10 cellular contexts compared by ENCODE assay signal in the genomic region with DNA sequence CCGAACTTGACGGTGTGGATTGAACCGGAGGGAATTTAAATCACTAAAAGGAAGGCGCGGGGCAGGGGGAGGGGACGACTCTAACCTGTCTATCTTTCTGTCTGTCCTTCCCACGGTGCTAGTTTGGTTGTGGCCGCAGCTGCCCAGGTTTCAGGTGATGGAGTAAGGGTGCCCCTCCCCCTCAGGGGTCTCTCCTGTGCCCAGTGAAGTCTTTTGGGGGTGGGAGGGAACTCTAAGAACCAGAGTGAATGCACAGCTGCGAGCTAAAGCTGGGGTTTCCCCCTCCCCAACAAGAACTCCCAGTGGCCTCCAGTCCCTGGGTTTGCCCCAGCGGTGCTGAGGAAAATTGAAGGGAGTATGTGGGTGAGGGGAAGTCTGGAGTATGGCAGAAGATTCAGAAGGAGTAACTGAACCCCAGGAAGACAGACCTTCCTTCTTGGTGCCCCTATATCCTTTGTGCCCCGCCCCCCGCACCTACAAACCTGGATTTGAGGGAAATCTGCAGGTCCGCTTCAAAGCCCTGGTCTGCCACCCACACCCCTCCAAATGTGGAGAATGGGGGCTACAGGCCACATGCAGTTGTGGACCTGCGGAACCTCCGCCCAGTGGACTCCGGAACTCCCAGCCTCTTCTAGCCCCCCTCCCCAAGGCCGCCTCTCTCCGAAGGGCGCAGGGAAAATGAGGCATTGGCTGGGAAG. TPM values are rescaled to one million over a fixed set of nuclear protein-coding genes. Genes with fewer than 3 reads are reported as not detected.
DNase-seq lines count a peak whose midpoint lies in the region; ATAC-seq and TF ChIP-seq lines count a peak whose summit lies in the region.
"Had no signal": no experiment of that assay in that cellular context is flagged by ENCODE, and none has a peak within 500 bp of the region (broad histone marks: within the 10 kb centered on the region; RNA-seq: fewer than 3 reads in every experiment).

No MANE protein-coding gene starts in this region.

- H3K36me3 Mint-ChIP-seq in activated T-cell treated with anti-CD3 and anti-CD28 coated beads, Interleukin-2, amount 50 U/mL, for 4 hours (ENCODE audit: insufficient read depth) = no peaks in the 10 kb centered on the region
- H3K36me3 Mint-ChIP-seq in activated CD4-positive, alpha-beta memory T cell treated with anti-CD3 and anti-CD28 coated beads for 36 hours = peaks cover 2% of the 10 kb centered on the region

- no peak for TF ChIP-seq POLR2A in suprapubic skin (IDR thresholded peaks at IDR 0.05)

- CTCF ChIA-PET in activated CD4-positive, alpha-beta memory T cell treated with anti-CD3 and anti-CD28 coated beads for 36 hours (lab: Charles Lee) = interaction anchor here (1.1 to 2.7 kb wide), 6 partner anchors 9 to 211 kb away, joined by 3 to 20 read pairs (median 6); a partner anchor contains a TSS

- peak in 1 of 2 donors; percentile 6 for ATAC-seq in activated T-cell treated with anti-CD3 and anti-CD28 coated beads, Interleukin-2, amount 50 U/mL, for 4 hours
- ATAC-seq in HG02852 (IDR thresholded peaks at IDR 0.05; ENCODE audit: unreplicated experiment) = no peak

- TF ChIP-seq EP300 in suprapubic skin (IDR thresholded peaks at IDR 0.05) = no peak

- H3K9me3 ChIP-seq in suprapubic skin = no peaks in the 10 kb centered on the region

- H3K27ac Mint-ChIP-seq in activated CD4-positive, alpha-beta memory T cell treated with anti-CD3 and anti-CD28 coated beads for 36 hours = no peak overlapping the region

- peaks cover 15% of the 10 kb centered on the region for H3K27me3 ChIP-seq in suprapubic skin

- WGBS in suprapubic skin = 24% methylated on average over 19 of the region's 19 CpGs

- H3K4me3 Mint-ChIP-seq in activated T-cell treated with anti-CD3 and anti-CD28 coated beads, Interleukin-2, amount 50 U/mL, for 4 hours = peak overlapping the region; percentile 82
- H3K4me3 Mint-ChIP-seq in activated CD4-positive, alpha-beta memory T cell treated with anti-CD3 and anti-CD28 coated beads for 36 hours = peak overlapping the region; percentile 73

- DNase-seq in activated T-cell treated with anti-CD3 and anti-CD28 coated beads, Interleukin-2, amount 50 U/mL, for 4 hours = no peak
- DNase-seq in activated T-cell treated with anti-CD3 and anti-CD28 coated beads for 4 hours = no peak
- DNase-seq in activated CD4-positive, alpha-beta memory T cell treated with anti-CD3 and anti-CD28 coated beads for 36 hours = no peak
- DNase-seq in kidney glomerular epithelial cell (lab: John Stamatoyannopoulos, UW) = peak; percentile 75
- no peak for DNase-seq in suprapubic skin (ENCODE audit: low spot score in 2 of 2)
- no peak for DNase-seq in DMS53 treated with DMSO at 0.1 percent for 48 hours (lab: John Stamatoyannopoulos, UW; ENCODE audit: unreplicated experiment)
- no peak for DNase-seq in hepatic stellate cell (ENCODE audit: low spot score)
- DNase-seq: amygdala, DMS 273 treated with DMSO at 0.1 percent for 48 hours had no signal

- POLR2A ChIA-PET in activated CD4-positive, alpha-beta memory T cell treated with anti-CD3 and anti-CD28 coated beads for 36 hours (lab: Charles Lee) = no interaction called here

- peaks cover 94% of the 10 kb centered on the region for H3K27me3 Mint-ChIP-seq in activated T-cell treated with anti-CD3 and anti-CD28 coated beads, Interleukin-2, amount 50 U/mL, for 4 hours (ENCODE audit: low read depth)
- peaks cover 82% of the 10 kb centered on the region for H3K27me3 Mint-ChIP-seq in activated CD4-positive, alpha-beta memory T cell treated with anti-CD3 and anti-CD28 coated beads for 36 hours

- H3K4me3 ChIP-seq in suprapubic skin = peak overlapping the region; percentile 67

- intact Hi-C loops in activated CD4-positive, alpha-beta memory T cell treated with anti-CD3 and anti-CD28 coated beads for 36 hours (cut with micrococcal nuclease) = loop anchor here (5.0 kb wide), 1 partner anchor 36 kb away; a partner anchor contains a TSS

- peaks cover 83% of the 10 kb centered on the region for H3K4me1 ChIP-seq in suprapubic skin

- TF ChIP-seq CTCF in suprapubic skin (IDR thresholded peaks at IDR 0.05) = no peak

- H3K27ac ChIP-seq in suprapubic skin = peak overlapping the region; percentile 98

- no peaks in the 10 kb centered on the region for H3K36me3 ChIP-seq in suprapubic skin

- peaks cover 32% of the 10 kb centered on the region for H3K4me1 Mint-ChIP-seq in activated T-cell treated with anti-CD3 and anti-CD28 coated beads, Interleukin-2, amount 50 U/mL, for 4 hours (ENCODE audit: low read depth)
- peaks cover 30% of the 10 kb centered on the region for H3K4me1 Mint-ChIP-seq in activated CD4-positive, alpha-beta memory T cell treated with anti-CD3 and anti-CD28 coated beads for 36 hours (ENCODE audit: low read depth)

- H3K9me3 Mint-ChIP-seq in activated T-cell treated with anti-CD3 and anti-CD28 coated beads, Interleukin-2, amount 50 U/mL, for 4 hours = no peaks in the 10 kb centered on the region
- H3K9me3 Mint-ChIP-seq in activated CD4-positive, alpha-beta memory T cell treated with anti-CD3 and anti-CD28 coated beads for 36 hours = no peaks in the 10 kb centered on the region

RNA-seq across cellular contexts. Expression of a gene that starts 3.6 kb away (rescaled TPM):
- not detected for total RNA-seq in activated T-cell treated with anti-CD3 and anti-CD28 coated beads, Interleukin-2, amount 50 U/mL, for 4 hours
- total RNA-seq in activated CD4-positive, alpha-beta memory T cell treated with anti-CD3 and anti-CD28 coated beads for 36 hours = not detected
- 10 to 100 TPM in 1 of 4 donors, 1 to 10 TPM in 3; 4.9 to 12.2 (median 6.1) TPM for total RNA-seq in suprapubic skin

RNA-seq across cellular contexts. Expression of a gene that starts 11.4 kb away (rescaled TPM):
- total RNA-seq in activated T-cell treated with anti-CD3 and anti-CD28 coated beads, Interleukin-2, amount 50 U/mL, for 4 hours = not detected
- not detected for total RNA-seq in activated CD4-positive, alpha-beta memory T cell treated with anti-CD3 and anti-CD28 coated beads for 36 hours
- 10 to 100 TPM in 3 of 4 donors, 1 to 10 TPM in 1; 8.8 to 24.7 (median 13.3) TPM for total RNA-seq in suprapubic skin

RNA-seq across cellular contexts. Expression of a gene that starts 12.4 kb away (rescaled TPM):
- total RNA-seq in activated T-cell treated with anti-CD3 and anti-CD28 coated beads, Interleukin-2, amount 50 U/mL, for 4 hours = not detected
- total RNA-seq in activated CD4-positive, alpha-beta memory T cell treated with anti-CD3 and anti-CD28 coated beads for 36 hours = not detected
- total RNA-seq in suprapubic skin = 1 to 10 TPM in 3 of 4 donors, under 1 TPM in 1; 0.23 to 8.4 (median 1.6) TPM

RNA-seq across cellular contexts. Expression of a gene that starts 21.6 kb away (rescaled TPM):
- not detected for total RNA-seq in activated T-cell treated with anti-CD3 and anti-CD28 coated beads, Interleukin-2, amount 50 U/mL, for 4 hours
- not detected for total RNA-seq in activated CD4-positive, alpha-beta memory T cell treated with anti-CD3 and anti-CD28 coated beads for 36 hours
- total RNA-seq in suprapubic skin = 10 to 100 TPM in 2 of 4 donors, 1 to 10 TPM in 2; 1.4 to 15.7 (median 10.7) TPM

RNA-seq across cellular contexts. Expression of a gene that starts 23.4 kb away (rescaled TPM):
- not detected for total RNA-seq in activated T-cell treated with anti-CD3 and anti-CD28 coated beads, Interleukin-2, amount 50 U/mL, for 4 hours
- total RNA-seq in activated CD4-positive, alpha-beta memory T cell treated with anti-CD3 and anti-CD28 coated beads for 36 hours = not detected
- total RNA-seq in suprapubic skin = 1 to 10 TPM; 3.1 to 3.7 (median 3.5) TPM

Comparison
In these comparisons a context has a peak if more than half of its experiments do, and no peak if none do; other contexts are left out.
1. RNA of a gene that starts 3.6 kb away (total RNA-seq): 4.9 to 12.2 TPM in suprapubic skin; not detected in activated T-cell treated with anti-CD3 and anti-CD28 coated beads, Interleukin-2, amount 50 U/mL, for 4 hours and not detected in activated CD4-positive, alpha-beta memory T cell treated with anti-CD3 and anti-CD28 coated beads for 36 hours; every median in the first group is over 4 times any median in the second.
2. RNA of a gene that starts 11.4 kb away (total RNA-seq): 8.8 to 24.7 TPM in suprapubic skin; not detected in activated T-cell treated with anti-CD3 and anti-CD28 coated beads, Interleukin-2, amount 50 U/mL, for 4 hours and not detected in activated CD4-positive, alpha-beta memory T cell treated with anti-CD3 and anti-CD28 coated beads for 36 hours; every median in the first group is over 4 times any median in the second.